ENCODE assay signal across 6 cellular contexts in the genomic region with DNA sequence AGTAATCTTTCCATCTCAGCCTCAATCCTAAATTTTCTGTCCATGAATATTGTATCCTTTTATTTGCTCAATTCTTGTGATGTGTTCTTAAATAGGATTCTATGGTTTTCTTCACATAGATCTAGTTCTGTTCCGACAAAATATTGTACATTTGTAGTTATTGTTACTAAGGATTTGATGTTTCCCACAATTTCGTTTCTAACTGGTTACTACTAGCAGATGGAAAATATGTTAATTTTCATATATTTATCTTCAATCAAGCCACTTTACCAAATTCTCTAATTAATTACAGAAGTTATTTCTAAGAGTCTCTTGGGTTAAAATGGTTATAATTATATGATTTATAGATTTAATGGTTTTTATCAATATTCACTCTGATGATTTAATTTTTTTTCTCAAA.
"Had no signal": no experiment of that assay in that cellular context is flagged by ENCODE, and none has a peak within 500 bp of the region (broad histone marks: within the 10 kb centered on the region; RNA-seq: fewer than 3 reads in every experiment).

No MANE protein-coding gene starts in this region.

- DNase-seq: GDM1, GF-D8 had no signal

- ATAC-seq: GM12878 had no signal

- FAIRE-seq: GM12878, GM12891, GM12892, GM18507 had no signal

- H3K4me3 ChIP-seq: GM12878 had no signal
